In the genomic region with DNA sequence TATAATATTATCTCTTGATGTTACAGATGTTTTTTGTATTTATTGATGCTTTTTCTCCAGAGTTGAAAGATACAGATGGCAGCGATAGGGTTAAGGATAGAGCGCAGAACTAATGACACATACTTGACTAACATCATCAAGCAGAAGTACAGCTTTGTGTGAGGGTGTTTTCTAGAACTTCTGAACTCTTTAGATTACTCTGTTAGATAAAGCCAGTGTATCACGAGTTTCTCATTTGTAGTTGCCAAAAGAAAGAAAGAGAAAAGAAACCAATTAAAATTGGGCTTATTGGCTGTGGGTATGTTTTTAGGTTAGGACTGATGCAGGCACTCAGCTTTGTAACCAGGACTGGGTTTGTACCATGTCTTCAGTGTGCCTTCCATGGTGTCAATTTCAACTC, we compare ENCODE assay signal across 23 cellular contexts. TPM values are rescaled to one million over a fixed set of nuclear protein-coding genes. Genes with fewer than 3 reads are reported as not detected.
A peak's percentile ranks its signal among the peaks of the same experiment; 100 is the strongest.
DNase-seq lines count a peak whose midpoint lies in the region; ATAC-seq and TF ChIP-seq lines count a peak whose summit lies in the region.
"Had no signal": no experiment of that assay in that cellular context is flagged by ENCODE, and none has a peak within 500 bp of the region (broad histone marks: within the 10 kb centered on the region; RNA-seq: fewer than 3 reads in every experiment).

No MANE protein-coding gene starts in this region.

- peaks cover 17% of the 10 kb centered on the region for H3K4me1 ChIP-seq in effector memory CD4-positive, alpha-beta T cell (ENCODE audit: control insufficient read depth, insufficient read depth, low read length, poor library complexity, severe bottlenecking)
- no peaks in the 10 kb centered on the region for H3K4me1 ChIP-seq in gastroesophageal sphincter
- H3K4me1 ChIP-seq: left ventricle myocardium inferior, prostate gland had no signal

- H3K27me3 Mint-ChIP-seq in activated naive CD4-positive, alpha-beta T cell treated with anti-CD3 and anti-CD28 coated beads, Interleukin-2, amount 50 U/mL, for 24 hours = no peaks in the 10 kb centered on the region
- H3K27me3 Mint-ChIP-seq in activated CD4-positive, alpha-beta memory T cell treated with anti-CD3 and anti-CD28 coated beads, Interleukin-2, amount 10 ng/mL, durations not matched to agents 7 days and 5 days = no peaks in the 10 kb centered on the region
- H3K27me3 Mint-ChIP-seq in stimulated activated naive CD8-positive, alpha-beta T cell treated with anti-CD3 and anti-CD28 coated beads, Interleukin-15, Interleukin-2, amounts not matched to agents 100 ng/mL and 50 ng/mL, for 24 hours = no peaks in the 10 kb centered on the region

- ATAC-seq in gastroesophageal sphincter = no peak
- no peak for ATAC-seq in GM18870 (IDR thresholded peaks at IDR 0.05; ENCODE audit: unreplicated experiment)
- ATAC-seq: heart left ventricle had no signal

- 83 to 96% methylated on average over 3 of the region's 3 CpGs for WGBS in gastroesophageal sphincter (ENCODE audit: low coverage in 1 of 2), 2 donors

- no peak for TF ChIP-seq EP300 in gastroesophageal sphincter (IDR thresholded peaks at IDR 0.05)

- CTCF ChIA-PET in activated CD4-positive, alpha-beta memory T cell treated with anti-CD3 and anti-CD28 coated beads, Interleukin-2, amount 10 ng/mL, durations not matched to agents 7 days and 5 days (lab: Charles Lee) = interaction anchor here (2.1 to 3.5 kb wide), 3 partner anchors 9 to 42 kb away, joined by 10 to 27 read pairs (median 14); no protein-coding TSS in a partner anchor

- no peaks in the 10 kb centered on the region for H3K27me3 ChIP-seq in effector memory CD4-positive, alpha-beta T cell (replicated peaks; ENCODE audit: control insufficient read depth, insufficient read depth, low read length, poor library complexity, severe bottlenecking)
- no peaks in the 10 kb centered on the region for H3K27me3 ChIP-seq in gastroesophageal sphincter
- H3K27me3 ChIP-seq: heart left ventricle, tibial nerve had no signal

- POLR2A ChIA-PET in activated CD4-positive, alpha-beta memory T cell treated with anti-CD3 and anti-CD28 coated beads, Interleukin-2, amount 10 ng/mL, durations not matched to agents 7 days and 5 days (lab: Charles Lee) = interaction anchor here (1.6 to 5.2 kb wide), 6 partner anchors 8 to 446 kb away, joined by 3 to 48 read pairs (median 10); a partner anchor contains a TSS

- H3K9me3 ChIP-seq in effector memory CD4-positive, alpha-beta T cell (ENCODE audit: control insufficient read depth, low read length) = no peaks in the 10 kb centered on the region
- H3K9me3 ChIP-seq in gastroesophageal sphincter = no peaks in the 10 kb centered on the region
- H3K9me3 ChIP-seq: heart left ventricle, left ventricle myocardium inferior, prostate gland, tibial nerve had no signal

- H3K9me3 Mint-ChIP-seq in activated naive CD4-positive, alpha-beta T cell treated with anti-CD3 and anti-CD28 coated beads, Interleukin-2, amount 50 U/mL, for 24 hours = no peaks in the 10 kb centered on the region
- no peaks in the 10 kb centered on the region for H3K9me3 Mint-ChIP-seq in activated CD4-positive, alpha-beta memory T cell treated with anti-CD3 and anti-CD28 coated beads, Interleukin-2, amount 10 ng/mL, durations not matched to agents 7 days and 5 days
- no peaks in the 10 kb centered on the region for H3K9me3 Mint-ChIP-seq in stimulated activated naive CD8-positive, alpha-beta T cell treated with anti-CD3 and anti-CD28 coated beads, Interleukin-15, Interleukin-2, amounts not matched to agents 100 ng/mL and 50 ng/mL, for 24 hours

- no peak for TF ChIP-seq POLR2A in gastroesophageal sphincter (IDR thresholded peaks at IDR 0.05)

- peak overlapping the region; percentile 12 for H3K27ac ChIP-seq in effector memory CD4-positive, alpha-beta T cell (ENCODE audit: insufficient read depth, low read length, poor library complexity, severe bottlenecking)
- no peak overlapping the region for H3K27ac ChIP-seq in gastroesophageal sphincter
- H3K27ac ChIP-seq: left ventricle myocardium inferior, prostate gland, tibial nerve had no signal

- no peaks in the 10 kb centered on the region for H3K36me3 Mint-ChIP-seq in activated naive CD4-positive, alpha-beta T cell treated with anti-CD3 and anti-CD28 coated beads, Interleukin-2, amount 50 U/mL, for 24 hours
- H3K36me3 Mint-ChIP-seq in activated CD4-positive, alpha-beta memory T cell treated with anti-CD3 and anti-CD28 coated beads, Interleukin-2, amount 10 ng/mL, durations not matched to agents 7 days and 5 days (ENCODE audit: low read depth) = peaks cover 6% of the 10 kb centered on the region
- H3K36me3 Mint-ChIP-seq in stimulated activated naive CD8-positive, alpha-beta T cell treated with anti-CD3 and anti-CD28 coated beads, Interleukin-15, Interleukin-2, amounts not matched to agents 100 ng/mL and 50 ng/mL, for 24 hours (ENCODE audit: low read depth) = no peaks in the 10 kb centered on the region

- H3K4me3 ChIP-seq in effector memory CD4-positive, alpha-beta T cell (ENCODE audit: insufficient read depth, low read depth, low read length, poor library complexity, severe bottlenecking) = no peak overlapping the region
- no peak overlapping the region for H3K4me3 ChIP-seq in gastroesophageal sphincter
- no peak overlapping the region for H3K4me3 ChIP-seq in foreskin fibroblast (ENCODE audit: low read depth in 1 of 2, low read length in 2 of 2)
- H3K4me3 ChIP-seq: heart left ventricle, left ventricle myocardium inferior, prostate gland, tibial nerve had no signal

- H3K4me3 Mint-ChIP-seq in activated naive CD4-positive, alpha-beta T cell treated with anti-CD3 and anti-CD28 coated beads, Interleukin-2, amount 50 U/mL, for 24 hours = peak overlapping the region; percentile 16
- peak overlapping the region; percentile 18 for H3K4me3 Mint-ChIP-seq in activated CD4-positive, alpha-beta memory T cell treated with anti-CD3 and anti-CD28 coated beads, Interleukin-2, amount 10 ng/mL, durations not matched to agents 7 days and 5 days
- peak overlapping the region; percentile 37 for H3K4me3 Mint-ChIP-seq in stimulated activated naive CD8-positive, alpha-beta T cell treated with anti-CD3 and anti-CD28 coated beads, Interleukin-15, Interleukin-2, amounts not matched to agents 100 ng/mL and 50 ng/mL, for 24 hours

- peak overlapping the region; percentile 86 for H3K27ac Mint-ChIP-seq in activated naive CD4-positive, alpha-beta T cell treated with anti-CD3 and anti-CD28 coated beads, Interleukin-2, amount 50 U/mL, for 24 hours
- peak overlapping the region; percentile 76 for H3K27ac Mint-ChIP-seq in activated CD4-positive, alpha-beta memory T cell treated with anti-CD3 and anti-CD28 coated beads, Interleukin-2, amount 10 ng/mL, durations not matched to agents 7 days and 5 days
- H3K27ac Mint-ChIP-seq in stimulated activated naive CD8-positive, alpha-beta T cell treated with anti-CD3 and anti-CD28 coated beads, Interleukin-15, Interleukin-2, amounts not matched to agents 100 ng/mL and 50 ng/mL, for 24 hours = peak overlapping the region; percentile 88

- no peak for DNase-seq in activated naive CD4-positive, alpha-beta T cell treated with Interleukin-2 at 50 U/mL for 16 hours
- DNase-seq in activated CD4-positive, alpha-beta memory T cell treated with anti-CD3 and anti-CD28 coated beads, Interleukin-2, amount 10 ng/mL, durations not matched to agents 7 days and 5 days = no peak
- DNase-seq in effector memory CD4-positive, alpha-beta T cell = no peak
- DNase-seq in foreskin fibroblast = no peak
- DNase-seq: activated CD4-positive, alpha-beta T cell treated with anti-CD3 and anti-CD28 coated beads, Interleukin-2, amount 50 U/mL, for 48 hours; activated effector memory CD4-positive, alpha-beta T cell treated with Interleukin-2 at 50 U/mL for 16 hours; DND-41; heart left ventricle; left ventricle myocardium inferior; MM.1S; NCI-H146; NCI-H2171; NCI-H69; stimulated activated naive CD4-positive, alpha-beta T cell treated with Interleukin-2 at 50 U/mL for 16 hours had no signal

- H3K36me3 ChIP-seq in effector memory CD4-positive, alpha-beta T cell (ENCODE audit: control insufficient read depth, insufficient read depth, low read length) = no peaks in the 10 kb centered on the region
- no peaks in the 10 kb centered on the region for H3K36me3 ChIP-seq in gastroesophageal sphincter
- H3K36me3 ChIP-seq: heart left ventricle, left ventricle myocardium inferior, prostate gland, tibial nerve had no signal

- H3K4me1 Mint-ChIP-seq in activated naive CD4-positive, alpha-beta T cell treated with anti-CD3 and anti-CD28 coated beads, Interleukin-2, amount 50 U/mL, for 24 hours = peaks cover 60% of the 10 kb centered on the region
- peaks cover 65% of the 10 kb centered on the region for H3K4me1 Mint-ChIP-seq in activated CD4-positive, alpha-beta memory T cell treated with anti-CD3 and anti-CD28 coated beads, Interleukin-2, amount 10 ng/mL, durations not matched to agents 7 days and 5 days
- H3K4me1 Mint-ChIP-seq in stimulated activated naive CD8-positive, alpha-beta T cell treated with anti-CD3 and anti-CD28 coated beads, Interleukin-15, Interleukin-2, amounts not matched to agents 100 ng/mL and 50 ng/mL, for 24 hours (ENCODE audit: low read depth) = peaks cover 71% of the 10 kb centered on the region

- no peak for TF ChIP-seq CTCF in gastroesophageal sphincter (IDR thresholded peaks at IDR 0.05)
- no peak for TF ChIP-seq CTCF in foreskin fibroblast (IDR thresholded peaks at IDR 0.05; ENCODE audit: low read depth, low read length)

RNA-seq across cellular contexts. Expression of a gene that starts 6.6 kb away (rescaled TPM):
- total RNA-seq in activated CD4-positive, alpha-beta memory T cell treated with anti-CD3 and anti-CD28 coated beads, Interleukin-2, amount 10 ng/mL, durations not matched to agents 7 days and 5 days = 100 to 1,000 TPM; 204 to 222 TPM
- total RNA-seq in gastroesophageal sphincter = 1 to 10 TPM in 2 of 4 donors, under 1 TPM in 2; 0.31 to 4.3 (median 1.2) TPM
- total RNA-seq: astrocyte, chondrocyte, H1, left ventricle myocardium inferior had no signal

Comparison
In these comparisons a context has a peak if more than half of its experiments do, and no peak if none do; other contexts are left out.
1. RNA of a gene that starts 6.6 kb away (total RNA-seq): 204 to 222 TPM in activated CD4-positive, alpha-beta memory T cell treated with anti-CD3 and anti-CD28 coated beads, Interleukin-2, amount 10 ng/mL, durations not matched to agents 7 days and 5 days; 0.31 to 4.3 TPM in gastroesophageal sphincter; every median in the first group is over 10 times any median in the second.
2. Peak in every context shown above with its lines, with median percentiles within 50 percentile points of each other: H3K27ac Mint-ChIP-seq and H3K4me3 Mint-ChIP-seq.